ENCODE assay signal across 17 cellular contexts in genomic region chr3:123379041-123379830, GRCh38.
"Had no signal": no experiment of that assay in that cellular context is flagged by ENCODE, and none has a peak within 500 bp of the region (broad histone marks: within the 10 kb centered on the region; RNA-seq: fewer than 3 reads in every experiment).

No MANE protein-coding gene starts in this region.

- H3K27ac Mint-ChIP-seq: activated B cell treated with CpG ODN at 0.5 μM for 24 hours; activated CD8-positive, alpha-beta T cell treated with anti-CD3 and anti-CD28 coated beads for 36 hours; activated naive CD4-positive, alpha-beta T cell treated with anti-CD3 and anti-CD28 coated beads, Interleukin-2, amount 50 U/mL, for 72 hours; natural killer cell treated with Interleukin-12 subunit alpha and Interleukin-12 subunit beta and Interleukin-15 and Interleukin-18, amount 100 ng/mL, for 72 hours; T-helper 2 cell treated with Interferon-gamma antibody and Interleukin-4, amounts not matched to agents 5 μg/mL and 100 μg/mL, for 36 hours; type B pancreatic cell had no signal

- H3K27ac ChIP-seq: body of pancreas, psoas muscle had no signal

- ATAC-seq: activated CD8-positive, alpha-beta T cell treated with anti-CD3 and anti-CD28 coated beads for 36 hours; activated naive CD4-positive, alpha-beta T cell treated with anti-CD3 and anti-CD28 coated beads, Interleukin-2, amount 50 U/mL, for 72 hours; body of pancreas; natural killer cell treated with Interleukin-12 subunit alpha and Interleukin-12 subunit beta and Interleukin-15 and Interleukin-18, amount 100 ng/mL, for 72 hours; psoas muscle had no signal

- H3K27me3 Mint-ChIP-seq: natural killer cell treated with Interleukin-12 subunit alpha and Interleukin-12 subunit beta and Interleukin-15 and Interleukin-18, amount 100 ng/mL, for 72 hours had no signal

- DNase-seq: activated B cell treated with CpG ODN at 0.5 μM for 24 hours; activated CD4-positive, alpha-beta T cell treated with anti-CD3 and anti-CD28 coated beads for 48 hours; activated CD8-positive, alpha-beta T cell treated with anti-CD3 and anti-CD28 coated beads for 36 hours; activated T-cell treated with anti-CD3 and anti-CD28 coated beads, Interleukin-2, amount 50 U/mL, for 48 hours; amniotic stem cell; body of pancreas; cortex of kidney; effector memory CD4-positive, alpha-beta T cell; kidney; mesenchymal stem cell; psoas muscle; stimulated activated CD4-positive, alpha-beta T cell treated with anti-CD3 and anti-CD28 coated beads, Interleukin-1b, Interleukin-23, amount 100 ng/mL, for 48 hours had no signal

- H3K4me1 Mint-ChIP-seq: activated B cell treated with CpG ODN at 0.5 μM for 24 hours; central memory CD8-positive, alpha-beta T cell had no signal

- H3K4me1 ChIP-seq: psoas muscle had no signal

- H3K27me3 ChIP-seq: body of pancreas had no signal

- H3K9me3 Mint-ChIP-seq: activated B cell treated with CpG ODN at 0.5 μM for 24 hours; activated CD8-positive, alpha-beta T cell treated with anti-CD3 and anti-CD28 coated beads for 36 hours; activated naive CD4-positive, alpha-beta T cell treated with anti-CD3 and anti-CD28 coated beads, Interleukin-2, amount 50 U/mL, for 72 hours; central memory CD8-positive, alpha-beta T cell; natural killer cell treated with Interleukin-12 subunit alpha and Interleukin-12 subunit beta and Interleukin-15 and Interleukin-18, amount 100 ng/mL, for 72 hours; T-helper 2 cell treated with Interferon-gamma antibody and Interleukin-4, amounts not matched to agents 5 μg/mL and 100 μg/mL, for 36 hours had no signal

- H3K4me3 Mint-ChIP-seq: activated B cell treated with CpG ODN at 0.5 μM for 24 hours; activated CD8-positive, alpha-beta T cell treated with anti-CD3 and anti-CD28 coated beads for 36 hours; central memory CD8-positive, alpha-beta T cell; natural killer cell treated with Interleukin-12 subunit alpha and Interleukin-12 subunit beta and Interleukin-15 and Interleukin-18, amount 100 ng/mL, for 72 hours; T-helper 2 cell treated with Interferon-gamma antibody and Interleukin-4, amounts not matched to agents 5 μg/mL and 100 μg/mL, for 36 hours; type B pancreatic cell had no signal

- H3K4me3 ChIP-seq: body of pancreas, psoas muscle had no signal

- H3K36me3 Mint-ChIP-seq: activated naive CD4-positive, alpha-beta T cell treated with anti-CD3 and anti-CD28 coated beads, Interleukin-2, amount 50 U/mL, for 72 hours; natural killer cell treated with Interleukin-12 subunit alpha and Interleukin-12 subunit beta and Interleukin-15 and Interleukin-18, amount 100 ng/mL, for 72 hours; type B pancreatic cell had no signal

- H3K9me3 ChIP-seq: body of pancreas, psoas muscle had no signal
